In genomic region chr7:26197153-26198115, GRCh38 we compare ENCODE assay signal across 8 cellular contexts. TPM values are rescaled to one million over a fixed set of nuclear protein-coding genes. Genes with fewer than 3 reads are reported as not detected.
DNase-seq lines count a peak whose midpoint lies in the region; ATAC-seq and TF ChIP-seq lines count a peak whose summit lies in the region.

No MANE protein-coding gene starts in this region.

- peak overlapping the region; percentile 99 for H3K4me3 Mint-ChIP-seq in activated naive CD8-positive, alpha-beta T cell treated with anti-CD3 and anti-CD28 coated beads, Interleukin-2, amount 10 ng/mL, durations not matched to agents 7 days and 5 days

- H3K27me3 Mint-ChIP-seq in activated naive CD8-positive, alpha-beta T cell treated with anti-CD3 and anti-CD28 coated beads, Interleukin-2, amount 10 ng/mL, durations not matched to agents 7 days and 5 days: no peaks in the 10 kb centered on the region

- H2BK15ac ChIP-seq in mesendoderm (replicated peaks; ENCODE audit: low read depth): no peak overlapping the region

- H3K9ac ChIP-seq in HUES6 (ENCODE audit: low read length): peak overlapping the region; percentile 2
- H3K9ac ChIP-seq in mesendoderm (ENCODE audit: low read length): peak overlapping the region; percentile 70

- no peaks in the 10 kb centered on the region for H3K79me1 ChIP-seq in mesendoderm (ENCODE audit: low read length)

- TF ChIP-seq CTCF in AG04449 (IDR thresholded peaks at IDR 0.05; ENCODE audit: insufficient read depth, low read length, missing control alignments): no peak

- WGBS in mesendoderm (ENCODE audit: extremely low coverage, insufficient coverage, low lambda C conversion rate): 100% methylated on average over 1 of the region's 5 CpGs

- H3K27me3 ChIP-seq in HUES6 (ENCODE audit: control insufficient read depth, insufficient read depth, low read length): no peaks in the 10 kb centered on the region
- no peaks in the 10 kb centered on the region for H3K27me3 ChIP-seq in mesendoderm (ENCODE audit: insufficient read depth, low read length, poor library complexity)

- no peak overlapping the region for H3K27ac ChIP-seq in HUES6 (ENCODE audit: low read depth, low read length)
- no peak overlapping the region for H3K27ac ChIP-seq in mesendoderm (ENCODE audit: low read depth, low read length)

- no peak overlapping the region for H2BK120ac ChIP-seq in mesendoderm (ENCODE audit: low read depth, low read length)

- no peak overlapping the region for H4K8ac ChIP-seq in mesendoderm (ENCODE audit: low read depth, low read length)

- no peak overlapping the region for H2AK5ac ChIP-seq in mesendoderm (ENCODE audit: low read length)

- no peak overlapping the region for H3K4ac ChIP-seq in mesendoderm (ENCODE audit: low read depth, low read length)

- DNase-seq in AG04449 (ENCODE audit: low read depth, low spot score) (no peak), mesendoderm (no peak), mucosa of gallbladder (ENCODE audit: low spot score) (no peak), retina (no peak), SHP77 treated with DMSO at 0.1 percent for 48 hours (lab: John Stamatoyannopoulos, UW) (no peak)
- no peak for DNase-seq in activated naive CD8-positive, alpha-beta T cell treated with anti-CD3 and anti-CD28 coated beads, Interleukin-2, amount 10 ng/mL, durations not matched to agents 7 days and 5 days

- peaks cover 15% of the 10 kb centered on the region; the same call in 1 of the 2 replicates for H3K4me1 ChIP-seq in HUES6 (ENCODE audit: control insufficient read depth, insufficient read depth, low read length)
- peaks cover 2% of the 10 kb centered on the region for H3K4me1 ChIP-seq in mesendoderm (ENCODE audit: control insufficient read depth, low read depth, low read length)

- no peak for ATAC-seq in activated naive CD8-positive, alpha-beta T cell treated with anti-CD3 and anti-CD28 coated beads, Interleukin-2, amount 10 ng/mL, durations not matched to agents 7 days and 5 days (ENCODE audit: low read depth)
- ATAC-seq in GM18907 (IDR thresholded peaks at IDR 0.05; ENCODE audit: unreplicated experiment): no peak

- peaks cover 77% of the 10 kb centered on the region for H3K36me3 ChIP-seq in HUES6 (ENCODE audit: control insufficient read depth, insufficient read depth, low read length)
- peaks cover 20% of the 10 kb centered on the region for H3K36me3 ChIP-seq in mesendoderm (ENCODE audit: control insufficient read depth, insufficient read depth, low read length)

- no peak overlapping the region for H2BK5ac ChIP-seq in mesendoderm (ENCODE audit: low read length)

- peak overlapping the region; percentile 99 for H3K27ac Mint-ChIP-seq in activated naive CD8-positive, alpha-beta T cell treated with anti-CD3 and anti-CD28 coated beads, Interleukin-2, amount 10 ng/mL, durations not matched to agents 7 days and 5 days

- CTCF ChIA-PET in AG04449 (lab: Yijun Ruan, JAX): interaction anchor here (0.8 to 10.3 kb wide), 17 partner anchors 9 to 343 kb away, joined by 3 to 174 read pairs (median 4); partner anchors contain the start of gene NFE2L3

- H3K9me3 ChIP-seq in HUES6 (ENCODE audit: control insufficient read depth, insufficient read depth, low read depth, low read length): no peaks in the 10 kb centered on the region

- H3K4me1 Mint-ChIP-seq in activated naive CD8-positive, alpha-beta T cell treated with anti-CD3 and anti-CD28 coated beads, Interleukin-2, amount 10 ng/mL, durations not matched to agents 7 days and 5 days: peaks cover 49% of the 10 kb centered on the region

- no peak overlapping the region for H3K18ac ChIP-seq in mesendoderm (ENCODE audit: low read length)

- no peaks in the 10 kb centered on the region for H3K9me3 Mint-ChIP-seq in activated naive CD8-positive, alpha-beta T cell treated with anti-CD3 and anti-CD28 coated beads, Interleukin-2, amount 10 ng/mL, durations not matched to agents 7 days and 5 days

- H3K23ac ChIP-seq in mesendoderm (ENCODE audit: low read length): no peak overlapping the region

- no peak overlapping the region for H4K5ac ChIP-seq in mesendoderm (ENCODE audit: low read length)

- H3K4me3 ChIP-seq in AG04449 (ENCODE audit: low read depth, low read length) (peak overlapping the region; percentile 98), HUES6 (ENCODE audit: low read depth, low read length) (peak overlapping the region; percentile 97), mesendoderm (ENCODE audit: low read length) (peak overlapping the region; percentile 41)

- POLR2A ChIA-PET in AG04449 (lab: Yijun Ruan, JAX): interaction anchor here (0.6 to 4.6 kb wide), 3 partner anchors 9 to 337 kb away, joined by 3 to 24 read pairs (median 4); no protein-coding TSS in a partner anchor
- POLR2A ChIA-PET in activated naive CD8-positive, alpha-beta T cell treated with anti-CD3 and anti-CD28 coated beads, Interleukin-2, amount 10 ng/mL, durations not matched to agents 7 days and 5 days (lab: Charles Lee): interaction anchor here (0.6 to 7.2 kb wide), 14 partner anchors 8 to 107 kb away, joined by 3 to 107 read pairs (median 3); partner anchors contain the start of gene NFE2L3

- peak overlapping the region; percentile 55 for H3K4me2 ChIP-seq in mesendoderm (ENCODE audit: low read length)

- H3K56ac ChIP-seq in mesendoderm (ENCODE audit: low read length): peak overlapping the region; percentile 80

- peaks cover 81% of the 10 kb centered on the region for H3K79me2 ChIP-seq in mesendoderm (ENCODE audit: control insufficient read depth, insufficient read depth, low read length)

- H3K36me3 Mint-ChIP-seq in activated naive CD8-positive, alpha-beta T cell treated with anti-CD3 and anti-CD28 coated beads, Interleukin-2, amount 10 ng/mL, durations not matched to agents 7 days and 5 days: peaks cover 74% of the 10 kb centered on the region

RNA-seq across cellular contexts. Expression of gene HNRNPA2B1, which starts 3.1 kb away (rescaled TPM):
- 100 to 1,000 TPM; 653 to 667 TPM for total RNA-seq in activated naive CD8-positive, alpha-beta T cell treated with anti-CD3 and anti-CD28 coated beads, Interleukin-2, amount 10 ng/mL, durations not matched to agents 7 days and 5 days
- polyA plus RNA-seq in mesendoderm (2013, experiment 1 of 2): 937 TPM
- 922 TPM for polyA plus RNA-seq in mesendoderm (2013, experiment 2 of 2)
- total RNA-seq in mucosa of gallbladder: 344 TPM

RNA-seq across cellular contexts. Expression of gene CBX3, which starts 4.1 kb away (rescaled TPM):
- total RNA-seq in activated naive CD8-positive, alpha-beta T cell treated with anti-CD3 and anti-CD28 coated beads, Interleukin-2, amount 10 ng/mL, durations not matched to agents 7 days and 5 days: 100 to 1,000 TPM; 227 to 235 TPM
- polyA plus RNA-seq in mesendoderm (2013, experiment 1 of 2): 207 TPM
- polyA plus RNA-seq in mesendoderm (2013, experiment 2 of 2): 206 TPM
- 71.9 TPM for total RNA-seq in mucosa of gallbladder

RNA-seq across cellular contexts. Expression of gene NFE2L3, which starts 45.4 kb away (rescaled TPM):
- 10 to 100 TPM in 1 of 2 experiments, 1 to 10 TPM in 1; 10.0 to 10.3 TPM for total RNA-seq in activated naive CD8-positive, alpha-beta T cell treated with anti-CD3 and anti-CD28 coated beads, Interleukin-2, amount 10 ng/mL, durations not matched to agents 7 days and 5 days
- polyA plus RNA-seq in mesendoderm (2013, experiment 1 of 2): 34.7 TPM
- polyA plus RNA-seq in mesendoderm (2013, experiment 2 of 2): 36.5 TPM
- 8.7 TPM for total RNA-seq in mucosa of gallbladder

Comparison
In these comparisons a context has a peak if more than half of its experiments do, and no peak if none do; other contexts are left out.
1. H3K4me3 ChIP-seq: peak in every context shown above with its lines; median percentile 98 in AG04449; 97 in HUES6; 41 in mesendoderm.